Comparison of ENCODE assay signal across 8 cellular contexts in the genomic region with DNA sequence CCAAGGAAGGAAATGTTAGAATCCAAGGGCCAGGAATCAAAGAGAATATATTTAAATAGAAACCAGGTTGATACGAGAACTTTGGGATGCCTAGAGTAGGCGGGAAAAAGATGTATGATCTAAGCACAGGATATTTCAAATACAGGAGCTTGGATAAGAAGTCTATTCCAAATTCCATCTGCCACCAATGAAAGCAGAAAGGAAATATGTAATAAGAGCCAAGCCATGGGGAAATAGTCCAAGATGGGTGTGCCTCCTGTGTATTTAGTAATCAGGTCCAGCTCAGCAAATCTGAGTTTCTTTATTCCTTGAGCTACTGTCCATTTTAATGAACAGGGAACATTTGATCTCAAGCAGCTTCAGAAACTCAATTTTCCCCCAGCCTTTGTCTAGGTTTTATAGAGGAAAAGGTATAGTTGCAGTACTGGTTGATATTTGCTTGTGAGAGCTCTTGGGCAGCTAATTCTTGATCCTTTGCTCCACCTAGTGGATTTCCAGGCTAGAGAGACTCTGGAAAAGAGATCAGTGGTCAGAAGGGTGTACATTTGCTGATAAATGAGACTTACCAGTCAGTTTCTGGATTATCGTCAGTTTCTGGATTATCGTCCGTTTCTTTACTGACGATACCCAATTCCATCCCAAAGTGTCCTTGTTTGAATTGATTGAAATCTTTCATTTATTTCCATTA. TPM values are rescaled to one million over a fixed set of nuclear protein-coding genes. Genes with fewer than 3 reads are reported as not detected.
A peak's percentile ranks its signal among the peaks of the same experiment; 100 is the strongest.
DNase-seq lines count a peak whose midpoint lies in the region; TF ChIP-seq lines count a peak whose summit lies in the region.
"Not testable (repeated sequence)": the region's sequence is repeated elsewhere in the genome, so short reads cannot be mapped to it uniquely, and the experiment has no call there.

No MANE protein-coding gene starts in this region.

- not testable (repeated sequence) for H3K4me3 ChIP-seq in AG04450 (ENCODE audit: low read depth, low read length); GM23248; astrocyte of the spinal cord (ENCODE audit: low read depth, low read length); fibroblast of mammary gland (ENCODE audit: control insufficient read depth, low read depth, low read length)

- DNase-seq in AG04450 (ENCODE audit: low read depth, low spot score); progenitor cell of endocrine pancreas (ENCODE audit: low spot score, unreplicated experiment): not testable (repeated sequence)
- peak; percentile 47 for DNase-seq in GM23248
- peak; percentile 1 for DNase-seq in NAMALWA (ENCODE audit: low spot score)
- peak; percentile 2 for DNase-seq in RPMI8226
- peak; percentile 6 for DNase-seq in astrocyte of the spinal cord (ENCODE audit: low read depth, low spot score)
- peak; percentile 35 for DNase-seq in fibroblast of mammary gland (ENCODE audit: low read depth)
- peak; percentile 9 for DNase-seq in kidney tubule cell (ENCODE audit: low spot score)

- not testable (repeated sequence) for H3K79me2 ChIP-seq in GM23248 (ENCODE audit: insufficient read depth)

- WGBS in GM23248 (ENCODE audit: low coverage in 1 of 2, low lambda C conversion rate in 2 of 2, missing lambda C conversion rate in 2 of 2), 2 experiments = 31 to 34% methylated on average over 6 of the region's 6 CpGs

- not testable (repeated sequence) for H3K9me3 Mint-ChIP-seq in progenitor cell of endocrine pancreas (ENCODE audit: low read depth)

- not testable (repeated sequence) for H3K27me3 Mint-ChIP-seq in progenitor cell of endocrine pancreas

- not testable (repeated sequence) for H3K36me3 Mint-ChIP-seq in progenitor cell of endocrine pancreas (ENCODE audit: insufficient read depth)

- H3K9ac ChIP-seq in GM23248 = not testable (repeated sequence)

- not testable (repeated sequence) for H3K4me3 Mint-ChIP-seq in progenitor cell of endocrine pancreas (ENCODE audit: low read depth)

- CTCF ChIA-PET in AG04450 (lab: Charles Lee) = not testable (repeated sequence)

- not testable (repeated sequence) for H3K36me3 ChIP-seq in GM23248 (ENCODE audit: low read depth)

- H3K4me1 ChIP-seq in GM23248 (ENCODE audit: insufficient read depth) = not testable (repeated sequence)

- H3F3A ChIP-seq in GM23248 (ENCODE audit: insufficient read depth) = not testable (repeated sequence)

- H3K27ac ChIP-seq in AG04450 (ENCODE audit: low read depth, low read length); GM23248: not testable (repeated sequence)

- POLR2A ChIA-PET in AG04450 (lab: Yijun Ruan, JAX) = not testable (repeated sequence)

- not testable (repeated sequence) for H4K20me1 ChIP-seq in GM23248 (ENCODE audit: insufficient read depth)

- not testable (repeated sequence) for H2AFZ ChIP-seq in GM23248

- H3K4me1 Mint-ChIP-seq in progenitor cell of endocrine pancreas (ENCODE audit: low read depth) = not testable (repeated sequence)

- H3K9me3 ChIP-seq in AG04450 (ENCODE audit: control insufficient read depth, insufficient read depth, low read length); GM23248 (ENCODE audit: low read depth): not testable (repeated sequence)

- in situ Hi-C loops in GM23248 (cut with MboI); astrocyte of the spinal cord (cut with HindIII; ENCODE audit: low sequenced_read_pairs): not testable (repeated sequence)

- H3K27ac Mint-ChIP-seq in progenitor cell of endocrine pancreas = not testable (repeated sequence)

- not testable (repeated sequence) for H3K9me2 ChIP-seq in GM23248 (ENCODE audit: insufficient read depth)

- TF ChIP-seq CTCF in AG04450 (IDR thresholded peaks at IDR 0.05; ENCODE audit: low read depth, low read length) = peak; percentile 37; the same call in 1 of the 2 replicates
- TF ChIP-seq CTCF in astrocyte of the spinal cord (IDR thresholded peaks at IDR 0.05; ENCODE audit: low read depth, low read length) = peak; percentile 39
- peak; percentile 32 for TF ChIP-seq CTCF in fibroblast of mammary gland (conservative IDR thresholded peaks at IDR 0.05; ENCODE audit: control insufficient read depth, insufficient read depth, low read depth, low read length)
- peak; percentile 36 for TF ChIP-seq CTCF in progenitor cell of endocrine pancreas (IDR thresholded peaks at IDR 0.05; ENCODE audit: unreplicated experiment)

- not testable (repeated sequence) for H3K4me2 ChIP-seq in GM23248 (ENCODE audit: unreplicated experiment)

- not testable (repeated sequence) for H3K27me3 ChIP-seq in AG04450 (ENCODE audit: control insufficient read depth, insufficient read depth, low read length); GM23248 (replicated peaks; ENCODE audit: insufficient read depth)

RNA-seq across cellular contexts. Expression of gene FAM72B, which starts 28.3 kb away (rescaled TPM):
- polyA plus RNA-seq in AG04450 (2011; rRNA removed) (1.8 and 3.5 TPM in 2 replicates), GM23248 (2016; fragmentation: Nextera tagmentation; extraction: Ambion mirVana) (2.2 and 3.1 TPM in 2 replicates)
- polyA minus RNA-seq in AG04450 (2011; rRNA and poly(A)+ RNA removed) = 2.0 and 4.0 TPM in 2 replicates
- total RNA-seq in GM23248 (2014; rRNA removed; shearing (Covaris generic)) = 0.51 and 1.9 TPM in 2 replicates
- 2.0 and 3.1 TPM in 2 replicates for total RNA-seq in progenitor cell of endocrine pancreas

RNA-seq across cellular contexts. Expression of gene SRGAP2C, which starts 29.0 kb away (rescaled TPM):
- polyA plus RNA-seq in AG04450 (2011; rRNA removed) = 9.2 and 9.4 TPM in 2 replicates
- 16.6 and 25.2 TPM in 2 replicates for polyA minus RNA-seq in AG04450 (2011; rRNA and poly(A)+ RNA removed)
- 11.5 and 21.5 TPM in 2 replicates for total RNA-seq in GM23248 (2014; rRNA removed; shearing (Covaris generic))
- 13.9 and 15.6 TPM in 2 replicates for polyA plus RNA-seq in GM23248 (2016; fragmentation: Nextera tagmentation; extraction: Ambion mirVana)
- 14.4 and 18.2 TPM in 2 replicates for total RNA-seq in progenitor cell of endocrine pancreas
